8 cellular contexts compared by ENCODE assay signal in genomic region chr1:21783679-21784603, GRCh38. TPM values are rescaled to one million over a fixed set of nuclear protein-coding genes. Genes with fewer than 3 reads are reported as not detected.
DNase-seq lines count a peak whose midpoint lies in the region; TF ChIP-seq lines count a peak whose summit lies in the region.

No MANE protein-coding gene starts in this region.

- H3K9ac ChIP-seq in OCI-LY3 (ENCODE audit: low read length) (peak overlapping the region; percentile 100), mesenchymal stem cell (ENCODE audit: low read length) (peak overlapping the region; percentile 98)

- intact Hi-C loops in uterus (cut with DNase I; ENCODE audit: low total_unique reads), result no loop called here

- H3K9me3 ChIP-seq in OCI-LY3 (ENCODE audit: insufficient read depth, low read length), result no peaks in the 10 kb centered on the region
- H3K9me3 ChIP-seq in mesenchymal stem cell (ENCODE audit: control insufficient read depth, low read length), result no peaks in the 10 kb centered on the region
- H3K9me3 ChIP-seq in uterus, result no peaks in the 10 kb centered on the region

- TF ChIP-seq CTCF in OCI-LY3 (IDR thresholded peaks at IDR 0.05; ENCODE audit: low read depth, low read length), result no peak
- TF ChIP-seq CTCF in chondrocyte (IDR thresholded peaks at IDR 0.05), result no peak
- no peak for TF ChIP-seq CTCF in uterus (IDR thresholded peaks at IDR 0.05)

- no peaks in the 10 kb centered on the region for H3K27me3 Mint-ChIP-seq in chondrocyte (ENCODE audit: low read depth)

- H4K20me1 ChIP-seq in OCI-LY3 (ENCODE audit: insufficient read depth, low read length), result peaks cover 7% of the 10 kb centered on the region

- H3K27me3 ChIP-seq in ACC112 (ENCODE audit: insufficient read depth, low read length), result no peaks in the 10 kb centered on the region
- H3K27me3 ChIP-seq in OCI-LY3 (ENCODE audit: low read depth, low read length), result no peaks in the 10 kb centered on the region
- H3K27me3 ChIP-seq in mesenchymal stem cell (ENCODE audit: control insufficient read depth in 1 of 2, insufficient read depth in 1 of 2, low read length in 2 of 2), result no peaks in the 10 kb centered on the region
- no peaks in the 10 kb centered on the region for H3K27me3 ChIP-seq in uterus

- H3K4me3 ChIP-seq in ACC112 (ENCODE audit: low read depth, low read length), result peak overlapping the region; percentile 97
- peak overlapping the region; percentile 100; the same call in 1 of the 2 replicates for H3K4me3 ChIP-seq in GM08714 (ENCODE audit: low read length)
- peak overlapping the region; percentile 100 for H3K4me3 ChIP-seq in OCI-LY3 (ENCODE audit: low read length)
- peak overlapping the region; percentile 97 to 99 for H3K4me3 ChIP-seq in mesenchymal stem cell (ENCODE audit: insufficient read depth in 1 of 2, low read depth in 1 of 2, low read length in 2 of 2)
- peak overlapping the region; percentile 65 to 99 for H3K4me3 ChIP-seq in uterus

- no peak overlapping the region for H3K4ac ChIP-seq in mesenchymal stem cell (ENCODE audit: low read depth in 1 of 2, low read length in 2 of 2)

- WGBS in mesenchymal stem cell, result 53% methylated on average over 25 of the region's 32 CpGs

- no peak overlapping the region for H2BK5ac ChIP-seq in mesenchymal stem cell (ENCODE audit: low read depth, low read length, poor library complexity, severe bottlenecking)

- H3K4me3 Mint-ChIP-seq in chondrocyte (ENCODE audit: unreplicated experiment), result peak overlapping the region; percentile 81

- no peak overlapping the region for H3K23ac ChIP-seq in mesenchymal stem cell (ENCODE audit: low read length in 2 of 2)

- peak overlapping the region in 1 of 2 experiments; percentile 99 for H3K18ac ChIP-seq in mesenchymal stem cell (ENCODE audit: low read depth in 1 of 2, low read length in 2 of 2)

- no peak overlapping the region for H2AK5ac ChIP-seq in mesenchymal stem cell (ENCODE audit: low read length, severe bottlenecking)

- H3K79me2 ChIP-seq in ACC112 (ENCODE audit: control insufficient read depth, insufficient read depth, low read length, unreplicated experiment) (peaks cover 36% of the 10 kb centered on the region), OCI-LY3 (ENCODE audit: low read length) (peaks cover 40% of the 10 kb centered on the region)

- H3K36me3 Mint-ChIP-seq in chondrocyte (ENCODE audit: low read depth), result no peaks in the 10 kb centered on the region

- H3K4me2 ChIP-seq in OCI-LY3 (ENCODE audit: low read length), result peak overlapping the region; percentile 97
- peak overlapping the region; percentile 86 for H3K4me2 ChIP-seq in mesenchymal stem cell (ENCODE audit: low read length, poor library complexity, severe bottlenecking)

- H3K27ac Mint-ChIP-seq in chondrocyte (ENCODE audit: unreplicated experiment), result peak overlapping the region; percentile 100

- H2BK12ac ChIP-seq in mesenchymal stem cell (ENCODE audit: low read length in 2 of 2), result no peak overlapping the region

- H3K36me3 ChIP-seq in ACC112 (ENCODE audit: insufficient read depth, low read length), result no peaks in the 10 kb centered on the region
- no peaks in the 10 kb centered on the region for H3K36me3 ChIP-seq in OCI-LY3 (replicated peaks; ENCODE audit: low read depth, low read length)
- H3K36me3 ChIP-seq in mesenchymal stem cell (ENCODE audit: control insufficient read depth in 1 of 2, insufficient read depth in 2 of 2, low read depth in 1 of 2, low read length in 2 of 2), result no peaks in the 10 kb centered on the region
- no peaks in the 10 kb centered on the region for H3K36me3 ChIP-seq in uterus

- DNase-seq in chondrocyte (ENCODE audit: low spot score) (no peak), mesenchymal stem cell (peak; percentile 79), uterus (peak in 1 of 2 donors; percentile 33), NCI-H2107 (lab: John Stamatoyannopoulos, UW) (no peak), NCI-H748 treated with DMSO at 0.1 percent for 48 hours (lab: John Stamatoyannopoulos, UW) (no peak)

- H4K91ac ChIP-seq in mesenchymal stem cell (ENCODE audit: low read length), result no peak overlapping the region

- peak overlapping the region; percentile 99 for H3K27ac ChIP-seq in ACC112 (ENCODE audit: low read depth, low read length)
- H3K27ac ChIP-seq in OCI-LY3 (ENCODE audit: low read length), result peak overlapping the region; percentile 100
- peak overlapping the region; percentile 100 for H3K27ac ChIP-seq in mesenchymal stem cell (ENCODE audit: low read length, poor library complexity, severe bottlenecking)
- peak overlapping the region; percentile 100 for H3K27ac ChIP-seq in uterus

- no peaks in the 10 kb centered on the region for H3K9me3 Mint-ChIP-seq in chondrocyte (ENCODE audit: low read depth)

- H2BK15ac ChIP-seq in mesenchymal stem cell (ENCODE audit: low read depth, poor library complexity, severe bottlenecking), result no peak overlapping the region

- peaks cover 25% of the 10 kb centered on the region for H3K4me1 Mint-ChIP-seq in chondrocyte (ENCODE audit: low read depth)

- no peak overlapping the region for H2BK120ac ChIP-seq in mesenchymal stem cell (ENCODE audit: low read depth, low read length)

- no peak for TF ChIP-seq POLR2A in uterus (IDR thresholded peaks at IDR 0.05)

- peak overlapping the region; percentile 67 for H4K8ac ChIP-seq in mesenchymal stem cell (ENCODE audit: low read length)

- no peak overlapping the region for H3K14ac ChIP-seq in mesenchymal stem cell (ENCODE audit: low read length in 2 of 2)

- no peaks in the 10 kb centered on the region for H3K79me1 ChIP-seq in mesenchymal stem cell (replicated peaks; ENCODE audit: low read length, poor library complexity, severe bottlenecking)

- H3K4me1 ChIP-seq in ACC112 (ENCODE audit: control insufficient read depth, insufficient read depth, low read length, unreplicated experiment) (peaks cover 9% of the 10 kb centered on the region), OCI-LY3 (ENCODE audit: low read length) (peaks cover 14% of the 10 kb centered on the region), mesenchymal stem cell (ENCODE audit: control insufficient read depth, insufficient read depth, low read depth, low read length) (peaks cover 3% of the 10 kb centered on the region), uterus (peaks cover 0 to 10% of the 10 kb centered on the region in 2 donors)

- H2AFZ ChIP-seq in ACC112 (ENCODE audit: low read length, unreplicated experiment) (no peak overlapping the region), OCI-LY3 (ENCODE audit: low read depth, low read length) (peak overlapping the region; percentile 74; the same call in 1 of the 2 replicates), mesenchymal stem cell (ENCODE audit: low read depth, low read length) (no peak overlapping the region)

RNA-seq across cellular contexts. Expression of gene USP48, which starts 1.0 kb away (rescaled TPM):
- total RNA-seq in chondrocyte, result 54.5 to 58.3 TPM (median 56.1 TPM) in 3 replicates
- polyA plus RNA-seq in mesenchymal stem cell (2013, experiment 1 of 2), result 30.1 TPM
- 29.8 TPM for polyA plus RNA-seq in mesenchymal stem cell (2013, experiment 2 of 2)
- 10 to 100 TPM; 23.1 to 92.5 (median 64.4) TPM for total RNA-seq in uterus

RNA-seq across cellular contexts. Expression of gene LDLRAD2, which starts 28.1 kb away (rescaled TPM):
- 0.07 to 0.23 TPM in 2 of 3 replicates, not detected in the other for total RNA-seq in chondrocyte
- polyA plus RNA-seq in mesenchymal stem cell (2013, experiment 1 of 2), result 0.25 TPM
- polyA plus RNA-seq in mesenchymal stem cell (2013, experiment 2 of 2), result 0.23 TPM
- total RNA-seq in uterus, result under 1 TPM in 1 of 4 donors, not detected in 3; 0.48 TPM
